13 cellular contexts compared by ENCODE assay signal in the genomic region with DNA sequence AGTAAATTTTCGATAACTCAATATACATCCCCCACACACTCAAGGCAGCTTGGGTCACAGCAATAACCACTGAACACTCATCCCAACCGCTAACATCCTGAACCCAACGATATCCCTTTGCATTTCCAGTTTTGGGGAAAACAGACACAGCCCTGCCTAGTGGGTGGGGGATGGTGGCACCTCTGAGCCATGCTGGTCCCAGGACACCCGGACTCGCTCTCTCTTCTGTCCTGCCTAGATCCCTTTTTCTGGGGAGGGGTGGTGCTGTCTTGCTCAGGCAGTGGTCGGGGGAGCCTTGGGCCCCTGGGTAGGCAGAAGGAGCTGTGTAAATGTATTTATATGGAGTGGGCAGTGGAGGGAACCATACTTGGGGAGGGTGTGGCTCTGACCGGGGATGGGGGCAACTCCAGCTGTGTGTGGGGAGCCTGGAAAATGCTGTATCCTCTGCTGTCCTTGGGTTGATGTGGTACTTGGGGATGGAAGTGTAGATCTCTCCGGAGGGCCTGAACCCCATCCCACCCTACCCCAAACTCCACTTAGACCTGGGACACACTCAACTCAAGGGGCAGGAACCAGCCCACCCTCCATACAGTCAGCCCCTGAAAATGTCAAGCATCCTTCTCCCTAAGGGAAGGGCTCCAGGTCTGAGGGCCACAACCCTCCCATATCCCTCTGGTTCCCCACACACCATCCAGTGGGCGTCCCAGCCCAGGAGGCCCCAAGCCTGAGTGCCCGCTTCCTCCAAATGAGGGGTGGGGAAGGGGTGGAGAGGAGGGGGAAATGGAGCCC. TPM values are rescaled to one million over a fixed set of nuclear protein-coding genes. Genes with fewer than 3 reads are reported as not detected.
A peak's percentile ranks its signal among the peaks of the same experiment; 100 is the strongest.
DNase-seq lines count a peak whose midpoint lies in the region; ATAC-seq and TF ChIP-seq lines count a peak whose summit lies in the region.
"Had no signal": no experiment of that assay in that cellular context is flagged by ENCODE, and none has a peak within 500 bp of the region (broad histone marks: within the 10 kb centered on the region; RNA-seq: fewer than 3 reads in every experiment).

No MANE protein-coding gene starts in this region.

- no peak overlapping the region for H3K27ac Mint-ChIP-seq in activated naive CD4-positive, alpha-beta T cell treated with anti-CD3 and anti-CD28 coated beads, Interleukin-2, amount 10 ng/mL, durations not matched to agents 7 days and 5 days
- no peak overlapping the region for H3K27ac Mint-ChIP-seq in activated naive CD4-positive, alpha-beta T cell treated with anti-CD3 and anti-CD28 coated beads, Interleukin-2, amount 50 U/mL, for 72 hours
- no peak overlapping the region for H3K27ac Mint-ChIP-seq in activated T-helper 17 cell treated with anti-CD3 and anti-CD28 coated beads, Interleukin-2, amount 50 U/mL, for 72 hours

- WGBS in right lobe of liver (ENCODE audit: insufficient coverage, low coverage, low lambda C conversion rate, missing lambda C conversion rate): 40% methylated on average over 4 of the region's 10 CpGs

- CTCF ChIA-PET in activated naive CD4-positive, alpha-beta T cell treated with anti-CD3 and anti-CD28 coated beads, Interleukin-2, amount 10 ng/mL, durations not matched to agents 7 days and 5 days (lab: Charles Lee): no interaction called here

- H3K27me3 ChIP-seq in right lobe of liver: no peaks in the 10 kb centered on the region
- no peaks in the 10 kb centered on the region for H3K27me3 ChIP-seq in thoracic aorta (replicated peaks; ENCODE audit: insufficient read depth)

- peaks cover 33% of the 10 kb centered on the region for H3K4me1 Mint-ChIP-seq in activated naive CD4-positive, alpha-beta T cell treated with anti-CD3 and anti-CD28 coated beads, Interleukin-2, amount 10 ng/mL, durations not matched to agents 7 days and 5 days
- peaks cover 6% of the 10 kb centered on the region for H3K4me1 Mint-ChIP-seq in activated T-helper 17 cell treated with anti-CD3 and anti-CD28 coated beads, Interleukin-2, amount 50 U/mL, for 72 hours

- TF ChIP-seq CTCF in right lobe of liver (IDR thresholded peaks at IDR 0.05) (no peak), thoracic aorta (IDR thresholded peaks at IDR 0.05) (no peak)

- no peak for DNase-seq in activated naive CD4-positive, alpha-beta T cell treated with anti-CD3 and anti-CD28 coated beads, Interleukin-2, amount 10 ng/mL, durations not matched to agents 7 days and 5 days
- DNase-seq in activated naive CD4-positive, alpha-beta T cell treated with anti-CD3 and anti-CD28 coated beads, Interleukin-2, amount 50 U/mL, for 72 hours (ENCODE audit: low spot score in 2 of 2): no peak
- DNase-seq in right lobe of liver: no peak
- DNase-seq in thoracic aorta (ENCODE audit: low spot score): no peak
- DNase-seq: KBM-7, kidney, NCI-H2029 treated with DMSO at 0.1 percent for 48 hours, SIG-M5 had no signal

- no peak for ATAC-seq in activated naive CD4-positive, alpha-beta T cell treated with anti-CD3 and anti-CD28 coated beads, Interleukin-2, amount 50 U/mL, for 72 hours
- no peak for ATAC-seq in activated T-helper 17 cell treated with anti-CD3 and anti-CD28 coated beads, Interleukin-2, amount 50 U/mL, for 72 hours (replicated peaks)
- ATAC-seq in right lobe of liver (no peak), thoracic aorta (ENCODE audit: insufficient number of reproducible peaks, low FRiP score, low read depth) (no peak), HG03108 (IDR thresholded peaks at IDR 0.05; ENCODE audit: unreplicated experiment) (no peak), HG03520 (IDR thresholded peaks at IDR 0.05; ENCODE audit: unreplicated experiment) (no peak), HG03139 (IDR thresholded peaks at IDR 0.05; ENCODE audit: unreplicated experiment) (no peak)

- intact Hi-C loops in right lobe of liver (cut with DNase I): no loop called here

- H3K27me3 Mint-ChIP-seq in activated naive CD4-positive, alpha-beta T cell treated with anti-CD3 and anti-CD28 coated beads, Interleukin-2, amount 10 ng/mL, durations not matched to agents 7 days and 5 days: peaks cover 97% of the 10 kb centered on the region
- H3K27me3 Mint-ChIP-seq in activated T-helper 17 cell treated with anti-CD3 and anti-CD28 coated beads, Interleukin-2, amount 50 U/mL, for 72 hours: peaks cover 10% of the 10 kb centered on the region

- H3K9me3 ChIP-seq in right lobe of liver: no peaks in the 10 kb centered on the region
- H3K9me3 ChIP-seq in thoracic aorta: no peaks in the 10 kb centered on the region

- H3K27ac ChIP-seq in right lobe of liver (peak overlapping the region; percentile 76 to 86 (median 78)), thoracic aorta (no peak overlapping the region)
- H3K27ac ChIP-seq: VCaP had no signal

- H3K4me3 Mint-ChIP-seq in activated naive CD4-positive, alpha-beta T cell treated with anti-CD3 and anti-CD28 coated beads, Interleukin-2, amount 10 ng/mL, durations not matched to agents 7 days and 5 days: peak overlapping the region; percentile 59
- H3K4me3 Mint-ChIP-seq in activated T-helper 17 cell treated with anti-CD3 and anti-CD28 coated beads, Interleukin-2, amount 50 U/mL, for 72 hours: peak overlapping the region; percentile 72

- H3K4me1 ChIP-seq in right lobe of liver (peaks cover 0 to 70% (median 23%) of the 10 kb centered on the region in 4 donors), thoracic aorta (ENCODE audit: control insufficient read depth in 1 of 2, low read depth in 2 of 2) (peaks cover 6 to 19% of the 10 kb centered on the region in 2 donors)

- H3K36me3 ChIP-seq in right lobe of liver (no peaks in the 10 kb centered on the region), thoracic aorta (no peaks in the 10 kb centered on the region)

- H3K36me3 Mint-ChIP-seq in activated naive CD4-positive, alpha-beta T cell treated with anti-CD3 and anti-CD28 coated beads, Interleukin-2, amount 10 ng/mL, durations not matched to agents 7 days and 5 days: no peaks in the 10 kb centered on the region
- no peaks in the 10 kb centered on the region for H3K36me3 Mint-ChIP-seq in activated naive CD4-positive, alpha-beta T cell treated with anti-CD3 and anti-CD28 coated beads, Interleukin-2, amount 50 U/mL, for 72 hours
- H3K36me3 Mint-ChIP-seq in activated T-helper 17 cell treated with anti-CD3 and anti-CD28 coated beads, Interleukin-2, amount 50 U/mL, for 72 hours (ENCODE audit: low read depth): no peaks in the 10 kb centered on the region

- H3K4me3 ChIP-seq in right lobe of liver: peak overlapping the region; percentile 44 to 82 (median 69)
- H3K4me3 ChIP-seq in thoracic aorta: peak overlapping the region; percentile 65

- TF ChIP-seq POLR2A in right lobe of liver (IDR thresholded peaks at IDR 0.05): no peak

- H3K9me3 Mint-ChIP-seq in activated naive CD4-positive, alpha-beta T cell treated with anti-CD3 and anti-CD28 coated beads, Interleukin-2, amount 10 ng/mL, durations not matched to agents 7 days and 5 days: no peaks in the 10 kb centered on the region
- H3K9me3 Mint-ChIP-seq in activated naive CD4-positive, alpha-beta T cell treated with anti-CD3 and anti-CD28 coated beads, Interleukin-2, amount 50 U/mL, for 72 hours: no peaks in the 10 kb centered on the region
- H3K9me3 Mint-ChIP-seq in activated T-helper 17 cell treated with anti-CD3 and anti-CD28 coated beads, Interleukin-2, amount 50 U/mL, for 72 hours: no peaks in the 10 kb centered on the region

RNA-seq across cellular contexts. Expression of a gene that starts 23.7 kb away (rescaled TPM):
- not detected for total RNA-seq in activated naive CD4-positive, alpha-beta T cell treated with anti-CD3 and anti-CD28 coated beads, Interleukin-2, amount 50 U/mL, for 72 hours
- not detected for total RNA-seq in activated T-helper 17 cell treated with anti-CD3 and anti-CD28 coated beads, Interleukin-2, amount 50 U/mL, for 72 hours
- 100 to 1,000 TPM; 145 to 348 (median 185) TPM for total RNA-seq in right lobe of liver
- not detected for total RNA-seq in thoracic aorta

RNA-seq across cellular contexts. Expression of a gene that starts 31.0 kb away (rescaled TPM):
- total RNA-seq in activated naive CD4-positive, alpha-beta T cell treated with anti-CD3 and anti-CD28 coated beads, Interleukin-2, amount 50 U/mL, for 72 hours: under 1 TPM; 0.09 to 0.37 TPM
- total RNA-seq in activated T-helper 17 cell treated with anti-CD3 and anti-CD28 coated beads, Interleukin-2, amount 50 U/mL, for 72 hours: 1 to 10 TPM; 2.2 to 3.6 TPM
- 1 to 10 TPM in 2 of 6 experiments, under 1 TPM in 4; 0.83 to 1.6 (median 0.87) TPM for total RNA-seq in right lobe of liver
- total RNA-seq in thoracic aorta: not detected

RNA-seq across cellular contexts. Expression of a gene that starts 34.3 kb away (rescaled TPM):
- total RNA-seq in activated naive CD4-positive, alpha-beta T cell treated with anti-CD3 and anti-CD28 coated beads, Interleukin-2, amount 50 U/mL, for 72 hours: 1 to 10 TPM; 4.2 to 6.4 TPM
- total RNA-seq in activated T-helper 17 cell treated with anti-CD3 and anti-CD28 coated beads, Interleukin-2, amount 50 U/mL, for 72 hours: 1 to 10 TPM; 4.2 to 4.6 TPM
- total RNA-seq in right lobe of liver (1 to 10 TPM; 2.1 to 7.9 (median 5.2) TPM), thoracic aorta (not detected)

RNA-seq across cellular contexts. Expression of a gene that starts 45.0 kb away (rescaled TPM):
- 10 to 100 TPM; 39.3 to 73.5 TPM for total RNA-seq in activated naive CD4-positive, alpha-beta T cell treated with anti-CD3 and anti-CD28 coated beads, Interleukin-2, amount 50 U/mL, for 72 hours
- 10 to 100 TPM; 42.6 to 57.8 TPM for total RNA-seq in activated T-helper 17 cell treated with anti-CD3 and anti-CD28 coated beads, Interleukin-2, amount 50 U/mL, for 72 hours
- total RNA-seq in right lobe of liver (100 to 1,000 TPM in 2 of 6 experiments, 10 to 100 TPM in 4; 50.7 to 107 (median 62.4) TPM), thoracic aorta (10 to 100 TPM; 16.7 to 54.7 TPM)

Comparison
In these comparisons a context has a peak if more than half of its experiments do, and no peak if none do; other contexts are left out.
1. H3K27ac ChIP-seq: peak in right lobe of liver (3 of 3); none in thoracic aorta (0 of 2).
2. RNA of a gene that starts 23.7 kb away (total RNA-seq): 145 to 348 TPM in right lobe of liver; not detected in activated naive CD4-positive, alpha-beta T cell treated with anti-CD3 and anti-CD28 coated beads, Interleukin-2, amount 50 U/mL, for 72 hours, not detected in activated T-helper 17 cell treated with anti-CD3 and anti-CD28 coated beads, Interleukin-2, amount 50 U/mL, for 72 hours and not detected in thoracic aorta; every median in the first group is over 100 times any median in the second.